Comparison of ENCODE assay signal across 12 cellular contexts in genomic region chr14:34857689-34858449, GRCh38.
DNase-seq lines count a peak whose midpoint lies in the region; ATAC-seq and TF ChIP-seq lines count a peak whose summit lies in the region.
"Had no signal": no experiment of that assay in that cellular context is flagged by ENCODE, and none has a peak within 500 bp of the region (broad histone marks: within the 10 kb centered on the region; RNA-seq: fewer than 3 reads in every experiment).

No MANE protein-coding gene starts in this region.

- H3K9me3 Mint-ChIP-seq in activated T-cell treated with anti-CD3 and anti-CD28 coated beads, Interleukin-2, amount 50 U/mL, for 24 hours, result no peaks in the 10 kb centered on the region
- no peaks in the 10 kb centered on the region for H3K9me3 Mint-ChIP-seq in stimulated activated naive CD8-positive, alpha-beta T cell treated with anti-CD3 and anti-CD28 coated beads, Interleukin-15, Interleukin-2, amounts not matched to agents 100 ng/mL and 50 ng/mL, for 24 hours
- H3K9me3 Mint-ChIP-seq: type B pancreatic cell had no signal

- no peak for ATAC-seq in HG03520 (IDR thresholded peaks at IDR 0.05; ENCODE audit: unreplicated experiment)

- H3K4me1 Mint-ChIP-seq in activated T-cell treated with anti-CD3 and anti-CD28 coated beads, Interleukin-2, amount 50 U/mL, for 24 hours (ENCODE audit: low read depth), result peaks cover 41% of the 10 kb centered on the region
- peaks cover 32% of the 10 kb centered on the region for H3K4me1 Mint-ChIP-seq in stimulated activated naive CD8-positive, alpha-beta T cell treated with anti-CD3 and anti-CD28 coated beads, Interleukin-15, Interleukin-2, amounts not matched to agents 100 ng/mL and 50 ng/mL, for 24 hours (ENCODE audit: low read depth)

- H3K36me3 Mint-ChIP-seq in activated T-cell treated with anti-CD3 and anti-CD28 coated beads, Interleukin-2, amount 50 U/mL, for 24 hours (ENCODE audit: low read depth), result peaks cover 88% of the 10 kb centered on the region
- H3K36me3 Mint-ChIP-seq in stimulated activated naive CD8-positive, alpha-beta T cell treated with anti-CD3 and anti-CD28 coated beads, Interleukin-15, Interleukin-2, amounts not matched to agents 100 ng/mL and 50 ng/mL, for 24 hours (ENCODE audit: low read depth), result peaks cover 76% of the 10 kb centered on the region

- CTCF ChIA-PET in HEK293T (lab: Yijun Ruan, JAX), result no interaction called here

- no peak for DNase-seq in activated T-cell treated with anti-CD3 and anti-CD28 coated beads, Interleukin-2, amount 50 U/mL, for 24 hours
- no peak for DNase-seq in activated T-cell treated with anti-CD3 and anti-CD28 coated beads, Interleukin-2, amount 50 U/mL, for 1 hour
- DNase-seq in NOMO-1 treated with DMSO at 0.1 percent for 48 hours (lab: John Stamatoyannopoulos, UW; ENCODE audit: unreplicated experiment) (peak; percentile 65), HEK293T (ENCODE audit: extremely low spot score) (no peak), hypothalamus (lab: John Stamatoyannopoulos, UW) (no peak)
- peak; percentile 49 for DNase-seq in central memory CD4-positive, alpha-beta T cell
- DNase-seq: activated T-cell treated with anti-CD3 and anti-CD28 coated beads, Interleukin-2, amount 50 U/mL, for 48 hours; NCI-H1694; T-helper 9 cell had no signal

- H3K4me3 Mint-ChIP-seq in activated T-cell treated with anti-CD3 and anti-CD28 coated beads, Interleukin-2, amount 50 U/mL, for 24 hours, result no peak overlapping the region
- peak overlapping the region; percentile 19 for H3K4me3 Mint-ChIP-seq in stimulated activated naive CD8-positive, alpha-beta T cell treated with anti-CD3 and anti-CD28 coated beads, Interleukin-15, Interleukin-2, amounts not matched to agents 100 ng/mL and 50 ng/mL, for 24 hours
- H3K4me3 Mint-ChIP-seq: type B pancreatic cell had no signal

- H3K27me3 Mint-ChIP-seq in activated T-cell treated with anti-CD3 and anti-CD28 coated beads, Interleukin-2, amount 50 U/mL, for 24 hours, result no peaks in the 10 kb centered on the region
- no peaks in the 10 kb centered on the region for H3K27me3 Mint-ChIP-seq in stimulated activated naive CD8-positive, alpha-beta T cell treated with anti-CD3 and anti-CD28 coated beads, Interleukin-15, Interleukin-2, amounts not matched to agents 100 ng/mL and 50 ng/mL, for 24 hours
- H3K27me3 Mint-ChIP-seq: type B pancreatic cell had no signal

- H3K27ac Mint-ChIP-seq in activated T-cell treated with anti-CD3 and anti-CD28 coated beads, Interleukin-2, amount 50 U/mL, for 24 hours, result peak overlapping the region; percentile 85
- peak overlapping the region; percentile 82 for H3K27ac Mint-ChIP-seq in stimulated activated naive CD8-positive, alpha-beta T cell treated with anti-CD3 and anti-CD28 coated beads, Interleukin-15, Interleukin-2, amounts not matched to agents 100 ng/mL and 50 ng/mL, for 24 hours
- H3K27ac Mint-ChIP-seq: type B pancreatic cell had no signal

- POLR2A ChIA-PET in HEK293T (lab: Yijun Ruan, JAX), result no interaction called here

TF ChIP-seq in HEK293T, 16 proteins besides CTCF, POLR2A, EP300 and RAD21:
- no peak for TF ChIP-seq ARNT (IDR thresholded peaks at IDR 0.05)
TF ChIP-seq in HEK293T: peak in this region for 0.

Comparison
In these comparisons a context has a peak if more than half of its experiments do, and no peak if none do; other contexts are left out.
1. DNase-seq: peak in NOMO-1 treated with DMSO at 0.1 percent for 48 hours (single experiment) and central memory CD4-positive, alpha-beta T cell (single experiment); none in activated T-cell treated with anti-CD3 and anti-CD28 coated beads, Interleukin-2, amount 50 U/mL, for 24 hours (single experiment), activated T-cell treated with anti-CD3 and anti-CD28 coated beads, Interleukin-2, amount 50 U/mL, for 1 hour (single experiment), HEK293T (single experiment) and hypothalamus (0 of 51).